31 cellular contexts compared by ENCODE assay signal in genomic region chr2:24132543-24132942, GRCh38. TPM values are rescaled to one million over a fixed set of nuclear protein-coding genes. Genes with fewer than 3 reads are reported as not detected.
"Had no signal": no experiment of that assay in that cellular context is flagged by ENCODE, and none has a peak within 500 bp of the region (broad histone marks: within the 10 kb centered on the region; RNA-seq: fewer than 3 reads in every experiment).

No MANE protein-coding gene starts in this region.

- H3K9me3 ChIP-seq: colonic mucosa, gastrocnemius medialis had no signal

- H3K27ac ChIP-seq: colonic mucosa, coronary artery, dorsolateral prefrontal cortex, epithelial cell of prostate, esophagus muscularis mucosa, esophagus squamous epithelium, foreskin keratinocyte, gastrocnemius medialis, gastroesophageal sphincter, heart left ventricle, heart right ventricle had no signal

- H3K27me3 Mint-ChIP-seq: dendritic cell treated with granulocyte-macrophage colony-stimulating factor and Interleukin-4, amounts not matched to agents 40 ng/mL and 50 ng/mL, for 4 days; effector memory CD8-positive, alpha-beta T cell had no signal

- H3K9me3 Mint-ChIP-seq: effector memory CD8-positive, alpha-beta T cell had no signal

- H3K27me3 ChIP-seq: colonic mucosa, dorsolateral prefrontal cortex, esophagus muscularis mucosa, esophagus squamous epithelium, foreskin keratinocyte, gastrocnemius medialis, gastroesophageal sphincter, heart left ventricle, heart right ventricle had no signal

- H3K4me3 ChIP-seq: colonic mucosa, coronary artery, dorsolateral prefrontal cortex, esophagus muscularis mucosa, esophagus squamous epithelium, gastrocnemius medialis, gastroesophageal sphincter, heart left ventricle, heart right ventricle had no signal

- DNase-seq: colonic mucosa; cortex of kidney; dermis blood vessel endothelial cell; dorsolateral prefrontal cortex; effector CD4-positive, alpha-beta T cell; effector CD8-positive, alpha-beta T cell; effector memory CD4-positive, alpha-beta T cell; effector memory CD8-positive, alpha-beta T cell; endodermal cell; erythroblast; esophagus squamous epithelium; foreskin fibroblast; foreskin keratinocyte; foreskin melanocyte; gastrocnemius medialis; glutamatergic neuron; head of caudate nucleus; heart left ventricle; heart right ventricle had no signal

- ATAC-seq: effector memory CD8-positive, alpha-beta T cell; esophagus mucosa; foreskin keratinocyte; gastrocnemius medialis; gastroesophageal sphincter; heart left ventricle; heart right ventricle had no signal

- H3K4me3 Mint-ChIP-seq: dendritic cell treated with granulocyte-macrophage colony-stimulating factor and Interleukin-4, amounts not matched to agents 40 ng/mL and 50 ng/mL, for 4 days; effector memory CD8-positive, alpha-beta T cell; endodermal cell had no signal

- FAIRE-seq: colon, endometrium, endothelial cell of umbilical vein, frontal cortex had no signal

- H3K4me1 ChIP-seq: colonic mucosa, esophagus squamous epithelium, foreskin keratinocyte, gastroesophageal sphincter had no signal

- H3K36me3 ChIP-seq: colonic mucosa, esophagus muscularis mucosa, esophagus squamous epithelium, gastrocnemius medialis had no signal

- H3K4me1 Mint-ChIP-seq: endodermal cell had no signal

- H3K27ac Mint-ChIP-seq: dendritic cell treated with granulocyte-macrophage colony-stimulating factor and Interleukin-4, amounts not matched to agents 40 ng/mL and 50 ng/mL, for 4 days; effector memory CD8-positive, alpha-beta T cell; endodermal cell had no signal

RNA-seq across cellular contexts. Expression of gene PFN4, which starts 9.4 kb away (rescaled TPM):
- total RNA-seq: epithelial cell of proximal tubule, esophagus squamous epithelium, frontal cortex, gastrocnemius medialis had no signal

RNA-seq across cellular contexts. Expression of gene FAM228A, which starts 42.3 kb away (rescaled TPM):
- total RNA-seq: colonic mucosa, dermis blood vessel endothelial cell, epithelial cell of proximal tubule, esophagus mucosa, glomerular endothelial cell had no signal
